Comparison of ENCODE assay signal across 6 cellular contexts in genomic region chrX:52875436-52875835, GRCh38. TPM values are rescaled to one million over a fixed set of nuclear protein-coding genes. Genes with fewer than 3 reads are reported as not detected.
"Had no signal": no experiment of that assay in that cellular context is flagged by ENCODE, and none has a peak within 500 bp of the region (broad histone marks: within the 10 kb centered on the region; RNA-seq: fewer than 3 reads in every experiment).

No MANE protein-coding gene starts in this region.

RNA-seq across cellular contexts. Expression of gene XAGE3, which starts 7.6 kb away (rescaled TPM):
- total RNA-seq: HepG2, HT-29, HT1080, IMR-90, K562 had no signal
- polyA plus RNA-seq: HepG2, IgD-negative memory B cell, IMR-90 had no signal
